In genomic region chr2:152421521-152422367, GRCh38 we compare ENCODE assay signal across 8 cellular contexts.
A peak's percentile ranks its signal among the peaks of the same experiment; 100 is the strongest.
DNase-seq lines count a peak whose midpoint lies in the region; ATAC-seq lines count a peak whose summit lies in the region.

No MANE protein-coding gene starts in this region.

- H3K27ac ChIP-seq in substantia nigra (ENCODE audit: low read depth, low read length, poor library complexity, severe bottlenecking) = peak overlapping the region; percentile 83

- in situ Hi-C loops in KBM-7 (cut with MboI; ENCODE audit: low pct_unique_long_range_greater_than_20kb, low sequenced_read_pairs) = no loop called here

- peak; percentile 98 for DNase-seq in EH (ENCODE audit: low read depth)
- DNase-seq in KBM-7 = peak; percentile 83
- DNase-seq in amniotic stem cell (lab: John Stamatoyannopoulos, UW) = peak; percentile 95
- peak; percentile 99 for DNase-seq in iris pigment epithelial cell (ENCODE audit: low read depth)
- DNase-seq in substantia nigra (lab: John Stamatoyannopoulos, UW) = peak in 4 of 49 donors; percentile 25 to 32 (median 30)
- DNase-seq in Ammon's horn (ENCODE audit: low spot score) = no peak
- DNase-seq in T-helper 9 cell = no peak

- ATAC-seq in GM21717 (IDR thresholded peaks at IDR 0.05; ENCODE audit: unreplicated experiment) = peak; percentile 69

Comparison
In these comparisons a context has a peak if more than half of its experiments do, and no peak if none do; other contexts are left out.
1. DNase-seq: peak in EH (single experiment), KBM-7 (single experiment), amniotic stem cell (single experiment) and iris pigment epithelial cell (single experiment); none in Ammon's horn (single experiment) and T-helper 9 cell (single experiment).